In genomic region chr10:53029872-53030849, GRCh38 we compare ENCODE assay signal across 8 cellular contexts.
DNase-seq lines count a peak whose midpoint lies in the region; ATAC-seq and TF ChIP-seq lines count a peak whose summit lies in the region.
"Not testable (repeated sequence)": the region's sequence is repeated elsewhere in the genome, so short reads cannot be mapped to it uniquely, and the experiment has no call there.

No MANE protein-coding gene starts in this region.

- not testable (repeated sequence) for TF ChIP-seq CTCF in cardiac fibroblast (IDR thresholded peaks at IDR 0.05; ENCODE audit: low read depth, low read length); prostate gland (IDR thresholded peaks at IDR 0.05)

- not testable (repeated sequence) for TF ChIP-seq POLR2A in prostate gland (IDR thresholded peaks at IDR 0.05)

- CTCF ChIA-PET in HEK293T (lab: Yijun Ruan, JAX): not testable (repeated sequence)

- not testable (repeated sequence) for H3K36me3 ChIP-seq in BLaER1 treated with 17β-estradiol and CSF1 and Interleukin-3, amounts not matched to agents 10 nM and 100 nM; prostate gland

- H3K4me1 ChIP-seq in BLaER1 treated with 17β-estradiol and CSF1 and Interleukin-3, amounts not matched to agents 10 nM and 100 nM: peaks cover 16 to 38% (median 31%) of the 10 kb centered on the region in 10 experiments
- not testable (repeated sequence) for H3K4me1 ChIP-seq in prostate gland (replicated peaks)

- H3K9me3 ChIP-seq in BLaER1 treated with 17β-estradiol and CSF1 and Interleukin-3, amounts not matched to agents 10 nM and 100 nM (replicated peaks in 1 of 11); prostate gland: not testable (repeated sequence)

- intact Hi-C loops in prostate gland (cut with DNase I): not testable (repeated sequence)

- DNase-seq in HEK293T (ENCODE audit: extremely low spot score); prostate gland (ENCODE audit: low spot score): not testable (repeated sequence)
- DNase-seq in OCI-M1 (lab: John Stamatoyannopoulos, UW) (peak; percentile 89), cardiac fibroblast (ENCODE audit: low read depth in 2 of 2) (peak; percentile 56 to 57), iris pigment epithelial cell (ENCODE audit: low read depth) (peak; percentile 18)

- WGBS in prostate gland: 10% methylated on average over 8 of the region's 8 CpGs

- peak overlapping the region; percentile 60 to 92 (median 77) for H3K4me2 ChIP-seq in BLaER1 treated with 17β-estradiol and CSF1 and Interleukin-3, amounts not matched to agents 10 nM and 100 nM

- H4K20me1 ChIP-seq in BLaER1 treated with 17β-estradiol and CSF1 and Interleukin-3, amounts not matched to agents 10 nM and 100 nM: not testable (repeated sequence)

- H3K4me3 ChIP-seq in BLaER1 treated with 17β-estradiol and CSF1 and Interleukin-3, amounts not matched to agents 10 nM and 100 nM: peak overlapping the region in 8 of 10 experiments; percentile 9 to 56 (median 34); a peak in 10 of 20 replicates
- H3K4me3 ChIP-seq in cardiac fibroblast (replicated peaks in 1 of 2; ENCODE audit: low read depth in 2 of 2, low read length in 2 of 2); prostate gland: not testable (repeated sequence)

- H3K9ac ChIP-seq in BLaER1 treated with 17β-estradiol and CSF1 and Interleukin-3, amounts not matched to agents 10 nM and 100 nM: peak overlapping the region; percentile 54 to 81 (median 74)

- POLR2A ChIA-PET in HEK293T (lab: Yijun Ruan, JAX): not testable (repeated sequence)

- H3K27ac ChIP-seq in BLaER1 treated with 17β-estradiol and CSF1 and Interleukin-3, amounts not matched to agents 10 nM and 100 nM: peak overlapping the region; percentile 57 to 96 (median 91); a peak in 21 of 22 replicates
- peak overlapping the region; percentile 32 to 42 for H3K27ac ChIP-seq in prostate gland

- peak; percentile 59 for ATAC-seq in GM18909 (IDR thresholded peaks at IDR 0.05; ENCODE audit: poor library complexity, unreplicated experiment)
- peak; percentile 54 for ATAC-seq in HG03460 (IDR thresholded peaks at IDR 0.05; ENCODE audit: unreplicated experiment)

- not testable (repeated sequence) for H3K27me3 ChIP-seq in BLaER1 treated with 17β-estradiol and CSF1 and Interleukin-3, amounts not matched to agents 10 nM and 100 nM; prostate gland (replicated peaks; ENCODE audit: insufficient read depth)

TF ChIP-seq in HEK293T, 16 proteins besides CTCF, POLR2A, EP300 and RAD21:
- peak; percentile 67 for TF ChIP-seq PKNOX1 (IDR thresholded peaks at IDR 0.05)
TF ChIP-seq in HEK293T: peak in this region for 1; not testable (repeated sequence) for 15.
